Comparison of ENCODE assay signal across 1 cellular context in genomic region chr16:11636172-11636721, GRCh38.
A peak's percentile ranks its signal among the peaks of the same experiment; 100 is the strongest.
TF ChIP-seq lines count a peak whose summit lies in the region.

No MANE protein-coding gene starts in this region.

TF ChIP-seq in K562, 482 proteins besides CTCF, POLR2A, EP300 and RAD21:
- TF ChIP-seq ZEB2 (IDR thresholded peaks at IDR 0.05) = peak; percentile 82
- peak; percentile 16; the same call in 1 of the 2 replicates for TF ChIP-seq CTBP1 (IDR thresholded peaks at IDR 0.05; ENCODE audit: borderline replicate concordance)
- TF ChIP-seq SOX6 (IDR thresholded peaks at IDR 0.05) = 0 out of 2 replicates have a peak, but pooled peaks have one; percentile 17
- TF ChIP-seq BHLHE40 (IDR thresholded peaks at IDR 0.05; ENCODE audit: low read length) = peak; percentile 94
- no peak for TF ChIP-seq JUN (IDR thresholded peaks at IDR 0.05; ENCODE audit: borderline replicate concordance, low read depth, low read length)
- no peak for TF ChIP-seq JUN (CRISPR knock-in tag; IDR thresholded peaks at IDR 0.05; ENCODE audit: borderline replicate concordance)
